In genomic region chr2:238995634-238996033, GRCh38 we compare ENCODE assay signal across 20 cellular contexts.
"Had no signal": no experiment of that assay in that cellular context is flagged by ENCODE, and none has a peak within 500 bp of the region (broad histone marks: within the 10 kb centered on the region; RNA-seq: fewer than 3 reads in every experiment).

No MANE protein-coding gene starts in this region.

- ATAC-seq: activated CD4-positive, CD25-positive, alpha-beta regulatory T cell treated with anti-CD3 and anti-CD28 coated beads, Interleukin-2, amount 50 U/mL, for 24 hours; sciatic nerve had no signal

- H2AFZ ChIP-seq: parathyroid adenoma had no signal

- H3K4me3 ChIP-seq: heart left ventricle, smooth muscle cell, vagina had no signal

- H3K4me1 ChIP-seq: heart left ventricle, parathyroid adenoma, vagina had no signal

- H3K79me2 ChIP-seq: parathyroid adenoma had no signal

- DNase-seq: activated CD4-positive, alpha-beta memory T cell treated with anti-CD3 and anti-CD28 coated beads, Interleukin-2, amount 10 ng/mL, durations not matched to agents 7 days and 5 days; activated CD4-positive, alpha-beta T cell treated with anti-CD3 and anti-CD28 coated beads, Interleukin-2, amount 10 ng/mL, durations not matched to agents 24 days and 14 days; activated gamma-delta T cell; activated T-cell treated with anti-CD3 and anti-CD28 coated beads for 4 hours; aorta; brain microvascular endothelial cell; caudate nucleus; effector CD4-positive, alpha-beta T cell; erythroblast; heart left ventricle; left ventricle myocardium superior; stimulated activated CD4-positive, alpha-beta T cell treated with anti-CD3 and anti-CD28 coated beads, Interleukin-15, amount 100 ng/mL, for 24 hours; trophoblast cell had no signal

- H3K27me3 ChIP-seq: brain microvascular endothelial cell, heart left ventricle, vagina had no signal

- H3K4me2 ChIP-seq: smooth muscle cell had no signal

- FAIRE-seq: islet of Langerhans had no signal

- H3K9me3 ChIP-seq: neutrophil, vagina had no signal

- H3K36me3 ChIP-seq: brain microvascular endothelial cell, heart left ventricle, neutrophil, vagina had no signal

- H3K27ac ChIP-seq: brain microvascular endothelial cell, heart left ventricle, neutrophil, parathyroid adenoma, vagina had no signal

- H3K9ac ChIP-seq: parathyroid adenoma had no signal
